ENCODE assay signal across 1 cellular context in genomic region chr6:100435299-100435698, GRCh38.
TF ChIP-seq lines count a peak whose summit lies in the region.

No MANE protein-coding gene starts in this region.

TF ChIP-seq in GM23338, 12 proteins besides CTCF, POLR2A, EP300 and RAD21 (continued from another document):
- TF ChIP-seq, protein P1, sequence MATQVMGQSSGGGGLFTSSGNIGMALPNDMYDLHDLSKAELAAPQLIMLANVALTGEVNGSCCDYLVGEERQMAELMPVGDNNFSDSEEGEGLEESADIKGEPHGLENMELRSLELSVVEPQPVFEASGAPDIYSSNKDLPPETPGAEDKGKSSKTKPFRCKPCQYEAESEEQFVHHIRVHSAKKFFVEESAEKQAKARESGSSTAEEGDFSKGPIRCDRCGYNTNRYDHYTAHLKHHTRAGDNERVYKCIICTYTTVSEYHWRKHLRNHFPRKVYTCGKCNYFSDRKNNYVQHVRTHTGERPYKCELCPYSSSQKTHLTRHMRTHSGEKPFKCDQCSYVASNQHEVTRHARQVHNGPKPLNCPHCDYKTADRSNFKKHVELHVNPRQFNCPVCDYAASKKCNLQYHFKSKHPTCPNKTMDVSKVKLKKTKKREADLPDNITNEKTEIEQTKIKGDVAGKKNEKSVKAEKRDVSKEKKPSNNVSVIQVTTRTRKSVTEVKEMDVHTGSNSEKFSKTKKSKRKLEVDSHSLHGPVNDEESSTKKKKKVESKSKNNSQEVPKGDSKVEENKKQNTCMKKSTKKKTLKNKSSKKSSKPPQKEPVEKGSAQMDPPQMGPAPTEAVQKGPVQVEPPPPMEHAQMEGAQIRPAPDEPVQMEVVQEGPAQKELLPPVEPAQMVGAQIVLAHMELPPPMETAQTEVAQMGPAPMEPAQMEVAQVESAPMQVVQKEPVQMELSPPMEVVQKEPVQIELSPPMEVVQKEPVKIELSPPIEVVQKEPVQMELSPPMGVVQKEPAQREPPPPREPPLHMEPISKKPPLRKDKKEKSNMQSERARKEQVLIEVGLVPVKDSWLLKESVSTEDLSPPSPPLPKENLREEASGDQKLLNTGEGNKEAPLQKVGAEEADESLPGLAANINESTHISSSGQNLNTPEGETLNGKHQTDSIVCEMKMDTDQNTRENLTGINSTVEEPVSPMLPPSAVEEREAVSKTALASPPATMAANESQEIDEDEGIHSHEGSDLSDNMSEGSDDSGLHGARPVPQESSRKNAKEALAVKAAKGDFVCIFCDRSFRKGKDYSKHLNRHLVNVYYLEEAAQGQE (IDR thresholded peaks at IDR 0.05; ENCODE audit: unreplicated experiment): no peak
- TF ChIP-seq, protein P2, sequence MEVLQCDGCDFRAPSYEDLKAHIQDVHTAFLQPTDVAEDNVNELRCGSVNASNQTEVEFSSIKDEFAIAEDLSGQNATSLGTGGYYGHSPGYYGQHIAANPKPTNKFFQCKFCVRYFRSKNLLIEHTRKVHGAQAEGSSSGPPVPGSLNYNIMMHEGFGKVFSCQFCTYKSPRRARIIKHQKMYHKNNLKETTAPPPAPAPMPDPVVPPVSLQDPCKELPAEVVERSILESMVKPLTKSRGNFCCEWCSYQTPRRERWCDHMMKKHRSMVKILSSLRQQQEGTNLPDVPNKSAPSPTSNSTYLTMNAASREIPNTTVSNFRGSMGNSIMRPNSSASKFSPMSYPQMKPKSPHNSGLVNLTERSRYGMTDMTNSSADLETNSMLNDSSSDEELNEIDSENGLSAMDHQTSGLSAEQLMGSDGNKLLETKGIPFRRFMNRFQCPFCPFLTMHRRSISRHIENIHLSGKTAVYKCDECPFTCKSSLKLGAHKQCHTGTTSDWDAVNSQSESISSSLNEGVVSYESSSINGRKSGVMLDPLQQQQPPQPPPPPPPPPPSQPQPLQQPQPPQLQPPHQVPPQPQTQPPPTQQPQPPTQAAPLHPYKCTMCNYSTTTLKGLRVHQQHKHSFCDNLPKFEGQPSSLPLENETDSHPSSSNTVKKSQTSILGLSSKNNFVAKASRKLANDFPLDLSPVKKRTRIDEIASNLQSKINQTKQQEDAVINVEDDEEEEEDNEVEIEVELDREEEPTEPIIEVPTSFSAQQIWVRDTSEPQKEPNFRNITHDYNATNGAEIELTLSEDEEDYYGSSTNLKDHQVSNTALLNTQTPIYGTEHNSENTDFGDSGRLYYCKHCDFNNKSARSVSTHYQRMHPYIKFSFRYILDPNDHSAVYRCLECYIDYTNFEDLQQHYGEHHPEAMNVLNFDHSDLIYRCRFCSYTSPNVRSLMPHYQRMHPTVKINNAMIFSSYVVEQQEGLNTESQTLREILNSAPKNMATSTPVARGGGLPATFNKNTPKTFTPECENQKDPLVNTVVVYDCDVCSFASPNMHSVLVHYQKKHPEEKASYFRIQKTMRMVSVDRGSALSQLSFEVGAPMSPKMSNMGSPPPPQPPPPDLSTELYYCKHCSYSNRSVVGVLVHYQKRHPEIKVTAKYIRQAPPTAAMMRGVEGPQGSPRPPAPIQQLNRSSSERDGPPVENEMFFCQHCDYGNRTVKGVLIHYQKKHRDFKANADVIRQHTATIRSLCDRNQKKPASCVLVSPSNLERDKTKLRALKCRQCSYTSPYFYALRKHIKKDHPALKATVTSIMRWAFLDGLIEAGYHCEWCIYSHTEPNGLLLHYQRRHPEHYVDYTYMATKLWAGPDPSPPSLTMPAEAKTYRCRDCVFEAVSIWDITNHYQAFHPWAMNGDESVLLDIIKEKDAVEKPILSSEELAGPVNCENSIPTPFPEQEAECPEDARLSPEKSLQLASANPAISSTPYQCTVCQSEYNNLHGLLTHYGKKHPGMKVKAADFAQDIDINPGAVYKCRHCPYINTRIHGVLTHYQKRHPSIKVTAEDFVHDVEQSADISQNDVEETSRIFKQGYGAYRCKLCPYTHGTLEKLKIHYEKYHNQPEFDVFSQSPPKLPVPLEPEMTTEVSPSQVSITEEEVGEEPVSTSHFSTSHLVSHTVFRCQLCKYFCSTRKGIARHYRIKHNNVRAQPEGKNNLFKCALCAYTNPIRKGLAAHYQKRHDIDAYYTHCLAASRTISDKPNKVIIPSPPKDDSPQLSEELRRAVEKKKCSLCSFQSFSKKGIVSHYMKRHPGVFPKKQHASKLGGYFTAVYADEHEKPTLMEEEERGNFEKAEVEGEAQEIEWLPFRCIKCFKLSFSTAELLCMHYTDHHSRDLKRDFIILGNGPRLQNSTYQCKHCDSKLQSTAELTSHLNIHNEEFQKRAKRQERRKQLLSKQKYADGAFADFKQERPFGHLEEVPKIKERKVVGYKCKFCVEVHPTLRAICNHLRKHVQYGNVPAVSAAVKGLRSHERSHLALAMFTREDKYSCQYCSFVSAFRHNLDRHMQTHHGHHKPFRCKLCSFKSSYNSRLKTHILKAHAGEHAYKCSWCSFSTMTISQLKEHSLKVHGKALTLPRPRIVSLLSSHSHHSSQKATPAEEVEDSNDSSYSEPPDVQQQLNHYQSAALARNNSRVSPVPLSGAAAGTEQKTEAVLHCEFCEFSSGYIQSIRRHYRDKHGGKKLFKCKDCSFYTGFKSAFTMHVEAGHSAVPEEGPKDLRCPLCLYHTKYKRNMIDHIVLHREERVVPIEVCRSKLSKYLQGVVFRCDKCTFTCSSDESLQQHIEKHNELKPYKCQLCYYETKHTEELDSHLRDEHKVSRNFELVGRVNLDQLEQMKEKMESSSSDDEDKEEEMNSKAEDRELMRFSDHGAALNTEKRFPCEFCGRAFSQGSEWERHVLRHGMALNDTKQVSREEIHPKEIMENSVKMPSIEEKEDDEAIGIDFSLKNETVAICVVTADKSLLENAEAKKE (CRISPR knock-in tag; IDR thresholded peaks at IDR 0.05): no peak
- TF ChIP-seq CREB1 (CRISPR knock-in tag; IDR thresholded peaks at IDR 0.05; ENCODE audit: low read depth): no peak
- no peak for TF ChIP-seq EZH2 (IDR thresholded peaks at IDR 0.05; ENCODE audit: low read depth, unreplicated experiment)
- TF ChIP-seq NANOG (IDR thresholded peaks at IDR 0.05; ENCODE audit: borderline replicate concordance): no peak
- TF ChIP-seq ZNF331 (CRISPR knock-in tag; IDR thresholded peaks at IDR 0.05; ENCODE audit: low read depth): no peak
- TF ChIP-seq ETS1 (IDR thresholded peaks at IDR 0.05): no peak
- TF ChIP-seq ZNF114 (CRISPR knock-in tag; IDR thresholded peaks at IDR 0.05): no peak
- TF ChIP-seq POLR2AphosphoS5 (IDR thresholded peaks at IDR 0.05; ENCODE audit: low read depth): no peak
- no peak for TF ChIP-seq EZH2phosphoT487 (IDR thresholded peaks at IDR 0.05; ENCODE audit: unreplicated experiment)
- no peak for TF ChIP-seq JUNB (IDR thresholded peaks at IDR 0.05; ENCODE audit: unreplicated experiment)
TF ChIP-seq in GM23338: peak in this region for 0.
